7 cellular contexts compared by ENCODE assay signal in genomic region chrY:18992684-18993083, GRCh38.
DNase-seq lines count a peak whose midpoint lies in the region; ATAC-seq, FAIRE-seq and TF ChIP-seq lines count a peak whose summit lies in the region.
"Not testable (repeated sequence)": the region's sequence is repeated elsewhere in the genome, so short reads cannot be mapped to it uniquely, and the experiment has no call there.

No MANE protein-coding gene starts in this region.

- H3K27ac Mint-ChIP-seq in activated B cell treated with CpG ODN at 0.5 μM for 24 hours = not testable (repeated sequence)

- H3K27me3 Mint-ChIP-seq in activated B cell treated with CpG ODN at 0.5 μM for 24 hours = not testable (repeated sequence)

- not testable (repeated sequence) for H3K27me3 ChIP-seq in foreskin keratinocyte, pancreas, upper lobe of right lung

- H3K36me3 Mint-ChIP-seq in activated B cell treated with CpG ODN at 0.5 μM for 24 hours (ENCODE audit: low read depth) = not testable (repeated sequence)

- FAIRE-seq in GM19239 (lab: Jason Lieb, UNC) = peak; percentile 8
- FAIRE-seq in pancreas (lab: Jason Lieb, UNC) = not testable (repeated sequence)

- not testable (repeated sequence) for H3K4me3 Mint-ChIP-seq in activated B cell treated with CpG ODN at 0.5 μM for 24 hours

- H3K4me3 ChIP-seq in choroid plexus epithelial cell (ENCODE audit: low read depth, low read length) = peak overlapping the region; percentile 38
- H3K4me3 ChIP-seq in pancreas, upper lobe of right lung: not testable (repeated sequence)

- peak; percentile 40 for ATAC-seq in activated B cell treated with CpG ODN at 0.5 μM for 24 hours (ENCODE audit: low read depth)
- peak; percentile 70 for ATAC-seq in foreskin keratinocyte
- peak; percentile 71 for ATAC-seq in left lobe of liver
- peak; percentile 45 to 80 (median 67) for ATAC-seq in pancreas
- peak; percentile 45 for ATAC-seq in upper lobe of right lung

- H3K36me3 ChIP-seq in pancreas, upper lobe of right lung: not testable (repeated sequence)

- CTCF ChIA-PET in activated B cell treated with CpG ODN at 0.5 μM for 24 hours (lab: Charles Lee) = not testable (repeated sequence)

- not testable (repeated sequence) for H3K4me1 Mint-ChIP-seq in activated B cell treated with CpG ODN at 0.5 μM for 24 hours

- intact Hi-C loops in activated B cell treated with CpG ODN at 0.5 μM for 24 hours (cut with micrococcal nuclease); pancreas (cut with DNase I); upper lobe of right lung (cut with DNase I): not testable (repeated sequence)

- H3K4me1 ChIP-seq in foreskin keratinocyte, pancreas, upper lobe of right lung: not testable (repeated sequence)

- not testable (repeated sequence) for H3K27ac ChIP-seq in foreskin keratinocyte, pancreas, upper lobe of right lung

- DNase-seq in GM19239 (ENCODE audit: insufficient read length, low spot score); activated B cell treated with CpG ODN at 0.5 μM for 24 hours; choroid plexus epithelial cell (ENCODE audit: low read depth); foreskin keratinocyte; left lobe of liver (ENCODE audit: low spot score); pancreas; upper lobe of right lung: not testable (repeated sequence)

- WGBS in pancreas, 2 donors = 55% methylated on average over 52 of the region's 52 CpGs; no CpG with 5 or more reads in 1 of the 2 donors

- TF ChIP-seq CTCF in activated B cell treated with CpG ODN at 0.5 μM for 24 hours (IDR thresholded peaks at IDR 0.05); choroid plexus epithelial cell (conservative IDR thresholded peaks at IDR 0.05; ENCODE audit: low read depth, low read length); pancreas (IDR thresholded peaks at IDR 0.05); upper lobe of right lung (IDR thresholded peaks at IDR 0.05): not testable (repeated sequence)
- peak; percentile 29 for TF ChIP-seq CTCF in foreskin keratinocyte (conservative IDR thresholded peaks at IDR 0.05)

- POLR2A ChIA-PET in activated B cell treated with CpG ODN at 0.5 μM for 24 hours (lab: Charles Lee) = not testable (repeated sequence)

- H3K9me3 Mint-ChIP-seq in activated B cell treated with CpG ODN at 0.5 μM for 24 hours = not testable (repeated sequence)

- not testable (repeated sequence) for H3K9me3 ChIP-seq in pancreas, upper lobe of right lung
